Comparison of ENCODE assay signal across 7 cellular contexts in genomic region chr18:54828986-54829385, GRCh38. TPM values are rescaled to one million over a fixed set of nuclear protein-coding genes. Genes with fewer than 3 reads are reported as not detected.
DNase-seq lines count a peak whose midpoint lies in the region; ATAC-seq and TF ChIP-seq lines count a peak whose summit lies in the region.

No MANE protein-coding gene starts in this region.

- no peak overlapping the region for H3K14ac ChIP-seq in IMR-90 (replicated peaks; ENCODE audit: low read depth, low read length)

- H3K27me3 ChIP-seq in IMR-90 (ENCODE audit: control insufficient read depth, insufficient read depth, low read length) = no peaks in the 10 kb centered on the region; the same call in 1 of the 2 replicates

- dilution Hi-C loops in IMR-90 (cut with HindIII; ENCODE audit: low sequenced_read_pairs, unreplicated experiment) = no loop called here

- no peak for TF ChIP-seq RAD21 in IMR-90 (IDR thresholded peaks at IDR 0.05; ENCODE audit: low read length)

- no peak overlapping the region for H3K4ac ChIP-seq in IMR-90 (ENCODE audit: low read depth, low read length)

- H3K27me3 Mint-ChIP-seq in activated naive CD8-positive, alpha-beta T cell treated with anti-CD3 and anti-CD28 coated beads for 36 hours = peaks cover 43% of the 10 kb centered on the region

- BruUV-seq in IMR-90 (replicated peaks; lab: Mats Ljungman, UMichigan) = no TSS peak

- 0 out of 2 replicates have a peak overlapping the region, but pooled peaks have one; percentile 33 for H3K18ac ChIP-seq in IMR-90 (ENCODE audit: low read depth, low read length)

- peak overlapping the region; percentile 57 for H3K4me3 ChIP-seq in IMR-90 (ENCODE audit: insufficient read depth, low read depth, low read length)

- H3K56ac ChIP-seq in IMR-90 (ENCODE audit: extremely low read depth, insufficient read depth, low read length) = no peak overlapping the region

- H3K36me3 Mint-ChIP-seq in activated naive CD8-positive, alpha-beta T cell treated with anti-CD3 and anti-CD28 coated beads for 36 hours = no peaks in the 10 kb centered on the region
- H3K36me3 Mint-ChIP-seq in stimulated activated effector memory CD8-positive, alpha-beta T cell treated with anti-CD3 and anti-CD28 coated beads, Interleukin-12 subunit alpha, Interleukin-12 subunit beta, amount 100 ng/mL, for 72 hours = no peaks in the 10 kb centered on the region

- CTCF ChIA-PET in IMR-90 (lab: Yijun Ruan, JAX) = no interaction called here

- no peak overlapping the region for H2BK20ac ChIP-seq in IMR-90 (ENCODE audit: low read depth, low read length)

- no peak overlapping the region; a peak in 1 of 4 replicates for H4K8ac ChIP-seq in IMR-90 (ENCODE audit: low read depth in 2 of 2, low read length in 2 of 2)

- H3K4me2 ChIP-seq in IMR-90 (ENCODE audit: low read depth, low read length) = peak overlapping the region; percentile 97

- H4K20me1 ChIP-seq in IMR-90 (ENCODE audit: insufficient read depth, low read length) = no peaks in the 10 kb centered on the region

- H3K23ac ChIP-seq in IMR-90 (ENCODE audit: low read depth, low read length) = peak overlapping the region; percentile 72; the same call in 1 of the 2 replicates

- no peaks in the 10 kb centered on the region for H3K36me3 ChIP-seq in IMR-90 (ENCODE audit: control insufficient read depth, insufficient read depth, low read length)

- in situ Hi-C loops in IMR-90 (cut with MboI; ENCODE audit: low sequenced_read_pairs) = no loop called here

- TF ChIP-seq POLR2A in IMR-90 (IDR thresholded peaks at IDR 0.05; ENCODE audit: low read depth, low read length) = no peak

- no peak overlapping the region for H4K91ac ChIP-seq in IMR-90 (ENCODE audit: insufficient read depth, low read depth, low read length)

- intact Hi-C loops in IMR-90 (cut with micrococcal nuclease) = loop anchor here (2.0 to 5.0 kb wide), 3 partner anchors 16 to 153 kb away; no protein-coding TSS in a partner anchor

- no peak overlapping the region for H3K27ac ChIP-seq in IMR-90 (ENCODE audit: insufficient read depth, low read length)

- no peak for DNase-seq in IMR-90
- no peak for DNase-seq in activated naive CD8-positive, alpha-beta T cell treated with anti-CD3 and anti-CD28 coated beads for 36 hours
- DNase-seq in iris pigment epithelial cell (ENCODE audit: low read depth) = peak; percentile 50
- no peak for DNase-seq in stimulated activated effector memory CD8-positive, alpha-beta T cell treated with anti-CD3 and anti-CD28 coated beads, Interleukin-12 subunit alpha, Interleukin-12 subunit beta, amount 100 ng/mL, for 72 hours (ENCODE audit: low spot score in 2 of 2)
- DNase-seq in islet precursor cell = no peak
- no peak for DNase-seq in GF-D8 (lab: John Stamatoyannopoulos, UW)

- TF ChIP-seq CTCF in IMR-90 (conservative IDR thresholded peaks at IDR 0.05; ENCODE audit: low read depth, low read length) = no peak

- no peaks in the 10 kb centered on the region for H3K9me1 ChIP-seq in IMR-90 (ENCODE audit: insufficient read depth, low read length)

- no peak overlapping the region for H2BK5ac ChIP-seq in IMR-90 (ENCODE audit: low read depth, low read length, poor library complexity, severe bottlenecking)

- peak overlapping the region; percentile 42; the same call in 1 of the 2 replicates for H3K9ac ChIP-seq in IMR-90 (ENCODE audit: low read depth, low read length)

- H3K9me3 Mint-ChIP-seq in activated naive CD8-positive, alpha-beta T cell treated with anti-CD3 and anti-CD28 coated beads for 36 hours = peaks cover 4% of the 10 kb centered on the region
- peaks cover 7% of the 10 kb centered on the region for H3K9me3 Mint-ChIP-seq in stimulated activated effector memory CD8-positive, alpha-beta T cell treated with anti-CD3 and anti-CD28 coated beads, Interleukin-12 subunit alpha, Interleukin-12 subunit beta, amount 100 ng/mL, for 72 hours

- no peak overlapping the region for H2AK5ac ChIP-seq in IMR-90 (ENCODE audit: low read depth, low read length)

- H2AK9ac ChIP-seq in IMR-90 (replicated peaks; ENCODE audit: low read depth, low read length, poor library complexity) = no peak overlapping the region

- no peaks in the 10 kb centered on the region for H3K79me1 ChIP-seq in IMR-90 (ENCODE audit: low read depth in 1 of 2, low read length in 2 of 2)

- POLR2A ChIA-PET in IMR-90 (lab: Charles Lee; ENCODE audit: unreplicated experiment) = no interaction called here

- peak overlapping the region; percentile 60 for H3K4me3 Mint-ChIP-seq in activated naive CD8-positive, alpha-beta T cell treated with anti-CD3 and anti-CD28 coated beads for 36 hours
- peak overlapping the region; percentile 77 for H3K4me3 Mint-ChIP-seq in stimulated activated effector memory CD8-positive, alpha-beta T cell treated with anti-CD3 and anti-CD28 coated beads, Interleukin-12 subunit alpha, Interleukin-12 subunit beta, amount 100 ng/mL, for 72 hours

- H2BK15ac ChIP-seq in IMR-90 (ENCODE audit: low read depth, low read length) = no peak overlapping the region

- H3K9me3 ChIP-seq in IMR-90 (ENCODE audit: control insufficient read depth, insufficient read depth, low read length) = no peaks in the 10 kb centered on the region

- H2AFZ ChIP-seq in IMR-90 (replicated peaks; ENCODE audit: low read length, poor library complexity) = peak overlapping the region; percentile 95

- peaks cover 9% of the 10 kb centered on the region for H3K4me1 Mint-ChIP-seq in activated naive CD8-positive, alpha-beta T cell treated with anti-CD3 and anti-CD28 coated beads for 36 hours
- H3K4me1 Mint-ChIP-seq in stimulated activated effector memory CD8-positive, alpha-beta T cell treated with anti-CD3 and anti-CD28 coated beads, Interleukin-12 subunit alpha, Interleukin-12 subunit beta, amount 100 ng/mL, for 72 hours = peaks cover 15% of the 10 kb centered on the region

- H4K5ac ChIP-seq in IMR-90 (ENCODE audit: low read depth, low read length) = no peak overlapping the region

- 0 out of 2 replicates have a peak, but pooled peaks have one; percentile 3 for ATAC-seq in IMR-90 (ENCODE audit: low read depth)
- no peak for ATAC-seq in stimulated activated effector memory CD8-positive, alpha-beta T cell treated with anti-CD3 and anti-CD28 coated beads, Interleukin-12 subunit alpha, Interleukin-12 subunit beta, amount 100 ng/mL, for 72 hours
- no peak for ATAC-seq in HG02981 (IDR thresholded peaks at IDR 0.05; ENCODE audit: unreplicated experiment)

- peak overlapping the region; percentile 79; the same call in 1 of the 2 replicates for H2BK120ac ChIP-seq in IMR-90 (ENCODE audit: low read depth, low read length)

- WGBS in IMR-90 (ENCODE audit: extremely low coverage in 2 of 2, insufficient read length in 1 of 2), 2 experiments = no CpG with 5 or more reads among the region's 2 CpGs

- H3K4me1 ChIP-seq in IMR-90 (ENCODE audit: control insufficient read depth, insufficient read depth, low read length) = 0 out of 2 replicates have a peak, but pooled peaks cover 2% of the 10 kb centered on the region

- no peak overlapping the region for H3K27ac Mint-ChIP-seq in activated naive CD8-positive, alpha-beta T cell treated with anti-CD3 and anti-CD28 coated beads for 36 hours
- H3K27ac Mint-ChIP-seq in stimulated activated effector memory CD8-positive, alpha-beta T cell treated with anti-CD3 and anti-CD28 coated beads, Interleukin-12 subunit alpha, Interleukin-12 subunit beta, amount 100 ng/mL, for 72 hours = no peak overlapping the region

TF ChIP-seq in IMR-90, 13 proteins besides CTCF, POLR2A, EP300 and RAD21:
- TF ChIP-seq CHD1 (IDR thresholded peaks at IDR 0.05; ENCODE audit: low read depth, low read length) = no peak
- TF ChIP-seq ELK1 (IDR thresholded peaks at IDR 0.05; ENCODE audit: borderline replicate concordance, low read depth, low read length) = no peak
- no peak for TF ChIP-seq RFX5 (IDR thresholded peaks at IDR 0.05; ENCODE audit: low read depth, low read length)
- no peak for TF ChIP-seq FOS (IDR thresholded peaks at IDR 0.05; ENCODE audit: low read depth, low read length)
- no peak for TF ChIP-seq NFE2L2 (IDR thresholded peaks at IDR 0.05; ENCODE audit: low read depth, low read length)
- TF ChIP-seq SMC3 (IDR thresholded peaks at IDR 0.05; ENCODE audit: low read depth, low read length) = no peak
- no peak for TF ChIP-seq CEBPB (IDR thresholded peaks at IDR 0.05; ENCODE audit: low read depth, low read length)
- TF ChIP-seq MAZ (IDR thresholded peaks at IDR 0.05; ENCODE audit: borderline replicate concordance, low read depth, low read length) = no peak
- no peak for TF ChIP-seq MAFK (IDR thresholded peaks at IDR 0.05; ENCODE audit: low read depth, low read length)
- no peak for TF ChIP-seq BHLHE40 (IDR thresholded peaks at IDR 0.05; ENCODE audit: low read depth, low read length)
- no peak for TF ChIP-seq USF2 (IDR thresholded peaks at IDR 0.05; ENCODE audit: low read depth, low read length)
- no peak for TF ChIP-seq MXI1 (IDR thresholded peaks at IDR 0.05; ENCODE audit: borderline replicate concordance, low read depth, low read length)
- TF ChIP-seq RCOR1 (IDR thresholded peaks at IDR 0.05; ENCODE audit: insufficient replicate concordance, low read length) = no peak

RNA-seq across cellular contexts. Expression of gene RAB27B, which starts 0.7 kb away (rescaled TPM):
- total RNA-seq in IMR-90 (2012; rRNA removed) = 1.3 and 1.7 TPM in 2 replicates
- 0.06 and 0.24 TPM in 2 replicates for polyA plus RNA-seq in IMR-90 (2012; rRNA removed)
- 0.01 and 0.03 TPM in 2 replicates for polyA plus RNA-seq in IMR-90 (2012; cell fraction: cytosol; rRNA removed)
- polyA plus RNA-seq in IMR-90 (2012; cell fraction: nucleus; rRNA removed; ENCODE audit: low replicate concordance) = 0.01 and 0.15 TPM in 2 replicates
- not detected for total RNA-seq in activated naive CD8-positive, alpha-beta T cell treated with anti-CD3 and anti-CD28 coated beads for 36 hours
